Comparison of ENCODE assay signal across 8 cellular contexts in the genomic region with DNA sequence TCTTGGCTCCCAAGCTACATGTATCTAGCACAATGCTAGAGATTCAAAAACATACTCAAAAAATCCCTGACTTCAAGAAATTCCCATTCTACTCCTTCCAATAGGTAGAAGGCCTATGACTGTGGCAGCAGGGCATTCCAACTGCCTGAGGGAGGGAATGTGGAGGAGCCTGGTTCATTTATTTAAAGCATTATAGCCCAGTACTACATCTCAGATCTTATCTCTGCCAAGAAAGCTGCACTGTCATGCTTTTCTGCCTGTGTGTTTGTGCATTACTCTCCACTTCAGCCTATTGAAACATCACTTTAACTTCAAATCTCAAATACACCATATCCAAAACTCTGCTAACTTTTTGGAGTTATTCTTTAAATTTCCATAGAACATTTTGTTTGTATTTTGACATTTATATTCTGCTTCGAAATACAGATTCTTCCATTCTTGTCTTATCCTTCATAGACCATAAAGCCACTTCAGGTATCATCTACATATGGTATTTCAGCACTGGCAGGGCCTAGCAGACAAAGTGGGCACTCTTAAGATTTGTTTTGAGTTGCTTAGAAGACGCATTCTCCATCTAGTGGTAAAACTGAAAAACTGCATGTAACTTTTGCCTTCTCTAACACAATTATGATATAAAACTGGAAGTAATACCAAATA.
A peak's percentile ranks its signal among the peaks of the same experiment; 100 is the strongest.
DNase-seq lines count a peak whose midpoint lies in the region; ATAC-seq and TF ChIP-seq lines count a peak whose summit lies in the region.

No MANE protein-coding gene starts in this region.

- H3K4me3 Mint-ChIP-seq in nephron = no peak overlapping the region

- H3K4me3 ChIP-seq in GM12864 (ENCODE audit: low read depth, low read length) (no peak overlapping the region), HL-60 (replicated peaks; ENCODE audit: insufficient read depth, low read length) (no peak overlapping the region), RWPE2 (ENCODE audit: severe bottlenecking) (no peak overlapping the region), epithelial cell of esophagus (ENCODE audit: low read length) (no peak overlapping the region)

- no peaks in the 10 kb centered on the region for H3K27me3 ChIP-seq in HL-60 (ENCODE audit: insufficient read depth, poor library complexity, severe bottlenecking)
- no peaks in the 10 kb centered on the region for H3K27me3 ChIP-seq in RWPE2 (ENCODE audit: insufficient read depth, poor library complexity, severe bottlenecking)

- TF ChIP-seq CTCF in GM12864 (IDR thresholded peaks at IDR 0.05; ENCODE audit: low read depth, low read length, missing control alignments) = peak; percentile 68
- peak; percentile 40 for TF ChIP-seq CTCF in HL-60 (IDR thresholded peaks at IDR 0.05; ENCODE audit: insufficient read depth, low read length)
- peak; percentile 99 for TF ChIP-seq CTCF in RWPE2 (IDR thresholded peaks at IDR 0.05; ENCODE audit: poor library complexity, severe bottlenecking)
- peak; percentile 69 for TF ChIP-seq CTCF in epithelial cell of esophagus (IDR thresholded peaks at IDR 0.05; ENCODE audit: insufficient read depth, low read depth, low read length, missing control alignments)
- TF ChIP-seq CTCF in nephron (IDR thresholded peaks at IDR 0.05; ENCODE audit: unreplicated experiment in 3 of 3) = peak; percentile 66 to 82 (median 71)

- 0 out of 2 replicates have a peak, but pooled peaks cover 6% of the 10 kb centered on the region for H3K36me3 ChIP-seq in RWPE2 (ENCODE audit: low read depth)

- H3K9me3 ChIP-seq in RWPE2 (ENCODE audit: severe bottlenecking) = no peaks in the 10 kb centered on the region

- H3K27ac ChIP-seq in HL-60 (replicated peaks) (no peak overlapping the region), RWPE2 (ENCODE audit: poor library complexity, severe bottlenecking) (peak overlapping the region; percentile 51)

- peak overlapping the region in 1 of 3 experiments; percentile 4 for H3K27ac Mint-ChIP-seq in nephron

- H3K9me3 Mint-ChIP-seq in nephron = no peaks in the 10 kb centered on the region

- H3K4me1 ChIP-seq in RWPE2 (ENCODE audit: insufficient read depth, poor library complexity, severe bottlenecking) = peaks cover 19% of the 10 kb centered on the region

- H3K36me3 Mint-ChIP-seq in nephron (ENCODE audit: low read depth) = no peaks in the 10 kb centered on the region

- peak; percentile 75 for ATAC-seq in RWPE2 (ENCODE audit: low read depth)
- no peak for ATAC-seq in GM19395 (IDR thresholded peaks at IDR 0.05; ENCODE audit: unreplicated experiment)
- no peak for ATAC-seq in GM21529 (IDR thresholded peaks at IDR 0.05; ENCODE audit: unreplicated experiment)

- no peaks in the 10 kb centered on the region for H3K27me3 Mint-ChIP-seq in nephron (ENCODE audit: low read depth)

- DNase-seq in AG08396 (ENCODE audit: low spot score) = peak; percentile 39
- DNase-seq in GM12864 (ENCODE audit: low read depth) = no peak
- DNase-seq in HL-60 (ENCODE audit: low read depth in 1 of 2, low spot score in 1 of 2) = peak in 1 of 2 experiments; percentile 16
- DNase-seq in RWPE2 (ENCODE audit: low spot score) = no peak
- DNase-seq in epithelial cell of esophagus (ENCODE audit: low read depth) = peak; percentile 59

- H3K4me1 Mint-ChIP-seq in nephron = no peaks in the 10 kb centered on the region

Comparison
In these comparisons a context has a peak if more than half of its experiments do, and no peak if none do; other contexts are left out.
1. DNase-seq: peak in AG08396 (single experiment) and epithelial cell of esophagus (single experiment); none in GM12864 (single experiment) and RWPE2 (single experiment).
2. CTCF ChIP-seq: peak in every context shown above with its lines; median percentile 99 in RWPE2; 71 in nephron; 69 in epithelial cell of esophagus; 68 in GM12864; 40 in HL-60.